In genomic region chr17:28729950-28730330, GRCh38 we compare ENCODE assay signal across 18 cellular contexts. TPM values are rescaled to one million over a fixed set of nuclear protein-coding genes. Genes with fewer than 3 reads are reported as not detected.
DNase-seq lines count a peak whose midpoint lies in the region; ATAC-seq and TF ChIP-seq lines count a peak whose summit lies in the region.
"Had no signal": no experiment of that assay in that cellular context is flagged by ENCODE, and none has a peak within 500 bp of the region (broad histone marks: within the 10 kb centered on the region; RNA-seq: fewer than 3 reads in every experiment).

No MANE protein-coding gene starts in this region.

- intact Hi-C loops in Panc1 (cut with micrococcal nuclease; ENCODE audit: unreplicated experiment) = loop anchor here (5.0 to 10.0 kb wide), 2 partner anchors 175 to 222 kb away; partner anchors contain the start of genes DHRS13 and PHF12
- intact Hi-C loops in sigmoid colon (cut with DNase I) = loop anchor here (1.0 to 10.0 kb wide), 5 partner anchors 13 to 565 kb away; partner anchors contain the start of genes FLOT2, NUFIP2 and PHF12

- WGBS in sigmoid colon, 2 donors = 17 to 74% methylated on average over 11 of the region's 11 CpGs

- no peak for TF ChIP-seq POLR2A in sigmoid colon (IDR thresholded peaks at IDR 0.05)

- POLR2A ChIA-PET in Panc1 (lab: Charles Lee) = no interaction called here
- POLR2A ChIA-PET in HEK293T (lab: Yijun Ruan, JAX) = interaction anchor here (1.0 to 11.6 kb wide), 6 partner anchors 10 to 167 kb away, joined by 3 to 409 read pairs (median 44); partner anchors contain the start of genes FLOT2, PROCA1, RPL23A and TRAF4

- H3K27me3 ChIP-seq in Panc1 (ENCODE audit: control insufficient read depth, insufficient read depth, low read length) = no peaks in the 10 kb centered on the region
- H3K27me3 ChIP-seq in sigmoid colon = peaks cover 0 to 8% (median 0%) of the 10 kb centered on the region in 3 donors

- no peak overlapping the region for H3K4me3 ChIP-seq in Panc1 (ENCODE audit: low read depth in 2 of 2, low read length in 2 of 2)
- H3K4me3 ChIP-seq in sigmoid colon = no peak overlapping the region
- H3K4me3 ChIP-seq: lung had no signal

- H3K36me3 Mint-ChIP-seq in activated T-cell treated with anti-CD3 and anti-CD28 coated beads, Interleukin-2, amount 50 U/mL, for 4 hours (ENCODE audit: insufficient read depth) = peaks cover 8% of the 10 kb centered on the region
- H3K36me3 Mint-ChIP-seq in chondrocyte (ENCODE audit: low read depth) = no peaks in the 10 kb centered on the region
- peaks cover 21% of the 10 kb centered on the region for H3K36me3 Mint-ChIP-seq in stimulated activated memory B cell treated with anti-CD40 and anti-IgM and Interleukin-4, amounts not matched to agents 10 μg/mL and 1 μg/mL and 100 μg/mL, for 72 hours

- H3K27ac ChIP-seq in Panc1 (ENCODE audit: low read length) = peak overlapping the region; percentile 41; the same call in 1 of the 2 replicates
- H3K27ac ChIP-seq in sigmoid colon = no peak overlapping the region

- H3K9me3 ChIP-seq in Panc1 (ENCODE audit: control insufficient read depth, insufficient read depth, low read depth, low read length) = no peaks in the 10 kb centered on the region
- no peaks in the 10 kb centered on the region for H3K9me3 ChIP-seq in sigmoid colon

- peak overlapping the region; percentile 33 for H3K4me3 Mint-ChIP-seq in activated T-cell treated with anti-CD3 and anti-CD28 coated beads, Interleukin-2, amount 50 U/mL, for 4 hours
- H3K4me3 Mint-ChIP-seq in chondrocyte (ENCODE audit: unreplicated experiment) = no peak overlapping the region
- no peak overlapping the region for H3K4me3 Mint-ChIP-seq in stimulated activated memory B cell treated with anti-CD40 and anti-IgM and Interleukin-4, amounts not matched to agents 10 μg/mL and 1 μg/mL and 100 μg/mL, for 72 hours
- H3K4me3 Mint-ChIP-seq: activated T-helper 1 cell treated with anti-CD3 and anti-CD28 coated beads, Interleukin-12 subunit alpha, Interleukin-12 subunit beta, Interleukin-2, Interleukin-4 antibody, amounts not matched to agents 30 ng/mL and 10 ng/mL and 1 ng/mL, durations not matched to agents 14 hours and 24 hours and 36 hours had no signal

- peak overlapping the region; percentile 97 for H3K27ac Mint-ChIP-seq in chondrocyte (ENCODE audit: unreplicated experiment)
- H3K27ac Mint-ChIP-seq in stimulated activated memory B cell treated with anti-CD40 and anti-IgM and Interleukin-4, amounts not matched to agents 10 μg/mL and 1 μg/mL and 100 μg/mL, for 72 hours = peak overlapping the region; percentile 89
- H3K27ac Mint-ChIP-seq: activated T-helper 1 cell treated with anti-CD3 and anti-CD28 coated beads, Interleukin-12 subunit alpha, Interleukin-12 subunit beta, Interleukin-2, Interleukin-4 antibody, amounts not matched to agents 30 ng/mL and 10 ng/mL and 1 ng/mL, durations not matched to agents 14 hours and 24 hours and 36 hours had no signal

- no peak for ATAC-seq in activated T-cell treated with anti-CD3 and anti-CD28 coated beads, Interleukin-2, amount 50 U/mL, for 4 hours
- ATAC-seq in Panc1 (no peak), GM21723 (IDR thresholded peaks at IDR 0.05; ENCODE audit: unreplicated experiment) (no peak)
- ATAC-seq in stimulated activated memory B cell treated with anti-CD40 and anti-IgM and Interleukin-4, amounts not matched to agents 10 μg/mL and 1 μg/mL and 100 μg/mL, for 72 hours = no peak
- ATAC-seq: sciatic nerve had no signal

- H3K4me1 Mint-ChIP-seq in activated T-cell treated with anti-CD3 and anti-CD28 coated beads, Interleukin-2, amount 50 U/mL, for 4 hours (ENCODE audit: low read depth) = peaks cover 23% of the 10 kb centered on the region
- H3K4me1 Mint-ChIP-seq in chondrocyte (ENCODE audit: low read depth) = peaks cover 31% of the 10 kb centered on the region
- H3K4me1 Mint-ChIP-seq in stimulated activated memory B cell treated with anti-CD40 and anti-IgM and Interleukin-4, amounts not matched to agents 10 μg/mL and 1 μg/mL and 100 μg/mL, for 72 hours = peaks cover 51% of the 10 kb centered on the region

- in situ Hi-C loops in Panc1 (cut with HindIII; ENCODE audit: low pct_unique_long_range_greater_than_20kb, low sequenced_read_pairs) = no loop called here

- H3K27me3 Mint-ChIP-seq in activated T-cell treated with anti-CD3 and anti-CD28 coated beads, Interleukin-2, amount 50 U/mL, for 4 hours (ENCODE audit: low read depth) = no peaks in the 10 kb centered on the region
- no peaks in the 10 kb centered on the region for H3K27me3 Mint-ChIP-seq in chondrocyte (ENCODE audit: low read depth)
- H3K27me3 Mint-ChIP-seq in stimulated activated memory B cell treated with anti-CD40 and anti-IgM and Interleukin-4, amounts not matched to agents 10 μg/mL and 1 μg/mL and 100 μg/mL, for 72 hours = no peaks in the 10 kb centered on the region

- BruUV-seq in Panc1 (replicated peaks; lab: Mats Ljungman, UMichigan) = no TSS peak

- peaks cover 13% of the 10 kb centered on the region; the same call in 1 of the 2 replicates for H3K4me1 ChIP-seq in Panc1 (ENCODE audit: control insufficient read depth, insufficient read depth, low read length)
- peaks cover 0 to 33% (median 28%) of the 10 kb centered on the region in 4 donors for H3K4me1 ChIP-seq in sigmoid colon

- no peaks in the 10 kb centered on the region for H3K9me3 Mint-ChIP-seq in activated T-cell treated with anti-CD3 and anti-CD28 coated beads, Interleukin-2, amount 50 U/mL, for 4 hours
- no peaks in the 10 kb centered on the region for H3K9me3 Mint-ChIP-seq in chondrocyte (ENCODE audit: low read depth)
- peaks cover 2% of the 10 kb centered on the region for H3K9me3 Mint-ChIP-seq in stimulated activated memory B cell treated with anti-CD40 and anti-IgM and Interleukin-4, amounts not matched to agents 10 μg/mL and 1 μg/mL and 100 μg/mL, for 72 hours
- H3K9me3 Mint-ChIP-seq: activated T-helper 1 cell treated with anti-CD3 and anti-CD28 coated beads, Interleukin-12 subunit alpha, Interleukin-12 subunit beta, Interleukin-2, Interleukin-4 antibody, amounts not matched to agents 30 ng/mL and 10 ng/mL and 1 ng/mL, durations not matched to agents 14 hours and 24 hours and 36 hours had no signal

- H3K36me3 ChIP-seq in Panc1 (ENCODE audit: control insufficient read depth, insufficient read depth, low read length) (no peaks in the 10 kb centered on the region), sigmoid colon (no peaks in the 10 kb centered on the region)

- no peak for TF ChIP-seq EP300 in sigmoid colon (IDR thresholded peaks at IDR 0.05)

- CTCF ChIA-PET in Panc1 (lab: Charles Lee) = interaction anchor here (0.7 kb wide), 2 partner anchors 164 to 981 kb away, joined by 6 to 7 read pairs; no protein-coding TSS in a partner anchor
- CTCF ChIA-PET in HEK293T (lab: Yijun Ruan, JAX) = interaction anchor here (4.1 to 6.7 kb wide), 2 partner anchors 19 to 33 kb away, joined by 38 to 185 read pairs; no protein-coding TSS in a partner anchor

- no peak for TF ChIP-seq CTCF in Panc1 (IDR thresholded peaks at IDR 0.05)
- no peak for TF ChIP-seq CTCF in chondrocyte (IDR thresholded peaks at IDR 0.05)
- TF ChIP-seq CTCF in sigmoid colon (IDR thresholded peaks at IDR 0.05) = no peak

- DNase-seq in activated T-cell treated with anti-CD3 and anti-CD28 coated beads, Interleukin-2, amount 50 U/mL, for 4 hours = no peak
- DNase-seq in activated T-cell treated with anti-CD3 and anti-CD28 coated beads, Interleukin-2, amount 50 U/mL, for 48 hours = no peak
- no peak for DNase-seq in Panc1 (ENCODE audit: low read depth, low spot score)
- no peak for DNase-seq in chondrocyte (ENCODE audit: low spot score)
- DNase-seq in HEK293T (ENCODE audit: extremely low spot score) = no peak
- no peak for DNase-seq in sigmoid colon
- DNase-seq: aorta; GF-D8; HCEC 1CT; NCI-H1048; NCI-H2107; stimulated activated CD4-positive, alpha-beta T cell treated with anti-CD3 and anti-CD28 coated beads, Interleukin-4, amount 100 ng/mL, for 1 hour; SW 1271 had no signal

TF ChIP-seq in HEK293T, 16 proteins besides CTCF, POLR2A, EP300 and RAD21 (continues in another document):
- no peak for TF ChIP-seq ARNT (IDR thresholded peaks at IDR 0.05)
- TF ChIP-seq NFRKB (IDR thresholded peaks at IDR 0.05) = no peak
- TF ChIP-seq FOXK2 (IDR thresholded peaks at IDR 0.05) = no peak
- TF ChIP-seq CTBP1 (IDR thresholded peaks at IDR 0.05; ENCODE audit: borderline replicate concordance) = no peak
- no peak for TF ChIP-seq TARDBP (IDR thresholded peaks at IDR 0.05)
- TF ChIP-seq L3MBTL2 (conservative IDR thresholded peaks at IDR 0.05) = no peak

RNA-seq across cellular contexts. Expression of gene NEK8, which starts 1.4 kb away (rescaled TPM):
- total RNA-seq in activated T-cell treated with anti-CD3 and anti-CD28 coated beads, Interleukin-2, amount 50 U/mL, for 4 hours = 1 to 10 TPM; 5.8 to 7.7 (median 7.6) TPM
- total RNA-seq in Panc1 (2021; ENCODE audit: unreplicated experiment) = 11.9 TPM
- polyA plus RNA-seq in Panc1 (2012; ENCODE audit: insufficient read length) = 9.1 TPM
- total RNA-seq in chondrocyte = 5.3 to 6.1 TPM (median 5.5 TPM) in 3 replicates
- 1 to 10 TPM in 2 of 4 donors, under 1 TPM in 2; 0.16 to 2.8 (median 0.74) TPM for total RNA-seq in sigmoid colon
- 1 to 10 TPM; 1.6 to 6.3 (median 1.8) TPM for polyA plus RNA-seq in sigmoid colon

RNA-seq across cellular contexts. Expression of gene TLCD1, which starts 3.9 kb away (rescaled TPM):
- 10 to 100 TPM; 20.8 to 28.5 (median 23.8) TPM for total RNA-seq in activated T-cell treated with anti-CD3 and anti-CD28 coated beads, Interleukin-2, amount 50 U/mL, for 4 hours
- total RNA-seq in Panc1 (2021; ENCODE audit: unreplicated experiment) (55.7 TPM), chondrocyte (12.4 to 12.9 TPM (median 12.6 TPM) in 3 replicates), sigmoid colon (under 1 TPM in 2 of 4 donors, not detected in 2; 0.66 to 0.71 TPM)
- polyA plus RNA-seq in Panc1 (2012; ENCODE audit: insufficient read length) = 52.2 TPM
- 10 to 100 TPM in 1 of 3 donors, 1 to 10 TPM in 2; 2.1 to 14.2 (median 3.0) TPM for polyA plus RNA-seq in sigmoid colon

RNA-seq across cellular contexts. Expression of gene RPL23A, which starts 10.2 kb away (rescaled TPM):
- total RNA-seq in activated T-cell treated with anti-CD3 and anti-CD28 coated beads, Interleukin-2, amount 50 U/mL, for 4 hours = 1,000 to 10,000 TPM; 2,218 to 2,392 (median 2,312) TPM
- total RNA-seq in Panc1 (2021; ENCODE audit: unreplicated experiment) = 1,475 TPM
- polyA plus RNA-seq in Panc1 (2012; ENCODE audit: insufficient read length) = 1,113 TPM
- 853 to 1,026 TPM (median 884 TPM) in 3 replicates for total RNA-seq in chondrocyte
- total RNA-seq in sigmoid colon = 100 to 1,000 TPM; 491 to 937 (median 695) TPM
- 1,000 to 10,000 TPM; 1,420 to 1,929 (median 1,826) TPM for polyA plus RNA-seq in sigmoid colon

RNA-seq across cellular contexts. Expression of gene RAB34, which starts 12.3 kb away (rescaled TPM):
- 100 to 1,000 TPM in 1 of 3 donors, 10 to 100 TPM in 2; 11.3 to 100 (median 14.1) TPM for total RNA-seq in activated T-cell treated with anti-CD3 and anti-CD28 coated beads, Interleukin-2, amount 50 U/mL, for 4 hours
- total RNA-seq in Panc1 (2021; ENCODE audit: unreplicated experiment) = 284 TPM
- polyA plus RNA-seq in Panc1 (2012; ENCODE audit: insufficient read length) = 260 TPM
- total RNA-seq in chondrocyte = 128 to 132 TPM (median 131 TPM) in 3 replicates
- 100 to 1,000 TPM; 146 to 205 (median 167) TPM for total RNA-seq in sigmoid colon
- 10 to 100 TPM; 16.6 to 39.0 (median 33.1) TPM for polyA plus RNA-seq in sigmoid colon

RNA-seq across cellular contexts. Expression of gene TRAF4, which starts 13.9 kb away (rescaled TPM):
- 100 to 1,000 TPM; 221 to 247 (median 229) TPM for total RNA-seq in activated T-cell treated with anti-CD3 and anti-CD28 coated beads, Interleukin-2, amount 50 U/mL, for 4 hours
- total RNA-seq in Panc1 (2021; ENCODE audit: unreplicated experiment) (108 TPM), chondrocyte (68.0 to 76.3 TPM (median 73.3 TPM) in 3 replicates), sigmoid colon (10 to 100 TPM in 1 of 4 donors, 1 to 10 TPM in 3; 3.9 to 11.6 (median 5.1) TPM)
- polyA plus RNA-seq in Panc1 (2012; ENCODE audit: insufficient read length) = 83.8 TPM
- polyA plus RNA-seq in sigmoid colon = 10 to 100 TPM; 59.6 to 94.1 (median 72.1) TPM
